Comparison of ENCODE assay signal across 1 cellular context in the genomic region with DNA sequence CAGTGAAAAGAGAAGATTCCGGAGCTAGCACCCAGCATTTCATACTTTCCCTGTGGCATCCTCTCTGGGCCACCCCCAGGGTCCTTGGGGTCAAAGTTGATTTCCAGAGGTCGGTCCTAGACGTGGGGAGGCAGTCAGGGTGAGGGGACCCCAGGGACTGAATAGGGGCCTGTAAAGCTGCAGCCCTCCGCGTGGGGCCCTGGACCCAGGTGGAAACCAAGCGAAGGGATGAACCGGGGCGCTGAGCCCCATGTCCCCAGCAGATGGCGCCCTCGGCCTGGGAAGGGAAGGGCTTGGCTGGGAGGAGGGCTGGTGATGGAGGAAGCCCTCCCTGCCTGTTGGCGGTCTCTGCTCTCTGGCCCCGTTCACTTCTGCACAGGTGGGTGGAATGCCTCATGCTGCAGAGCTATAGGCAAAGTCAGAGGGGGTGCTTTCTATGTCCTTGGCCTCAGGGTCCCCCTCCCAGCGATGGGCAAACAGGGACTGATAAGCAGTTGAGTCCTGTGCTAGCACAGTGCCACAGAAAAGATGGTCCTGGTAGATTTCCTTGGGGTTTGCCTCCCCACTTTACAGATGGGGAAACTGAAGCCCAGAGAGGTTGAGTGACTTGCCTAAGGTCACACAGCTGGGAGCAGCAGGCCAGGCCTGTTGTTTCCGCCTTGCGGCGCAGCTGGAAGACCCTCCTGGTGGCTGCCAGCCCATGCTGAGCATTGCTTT.
TF ChIP-seq lines count a peak whose summit lies in the region.

No MANE protein-coding gene starts in this region.

TF ChIP-seq in SK-N-SH treated with all-trans-retinoic acid at 6 μM for 48 hours, 23 proteins besides CTCF, POLR2A, EP300 and RAD21 (continued from another document):
- TF ChIP-seq, protein P1, sequence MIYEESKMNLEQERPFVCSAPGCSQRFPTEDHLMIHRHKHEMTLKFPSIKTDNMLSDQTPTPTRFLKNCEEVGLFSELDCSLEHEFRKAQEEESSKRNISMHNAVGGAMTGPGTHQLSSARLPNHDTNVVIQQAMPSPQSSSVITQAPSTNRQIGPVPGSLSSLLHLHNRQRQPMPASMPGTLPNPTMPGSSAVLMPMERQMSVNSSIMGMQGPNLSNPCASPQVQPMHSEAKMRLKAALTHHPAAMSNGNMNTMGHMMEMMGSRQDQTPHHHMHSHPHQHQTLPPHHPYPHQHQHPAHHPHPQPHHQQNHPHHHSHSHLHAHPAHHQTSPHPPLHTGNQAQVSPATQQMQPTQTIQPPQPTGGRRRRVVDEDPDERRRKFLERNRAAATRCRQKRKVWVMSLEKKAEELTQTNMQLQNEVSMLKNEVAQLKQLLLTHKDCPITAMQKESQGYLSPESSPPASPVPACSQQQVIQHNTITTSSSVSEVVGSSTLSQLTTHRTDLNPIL (CRISPR knock-in tag; IDR thresholded peaks at IDR 0.05; ENCODE audit: low read depth): no peak
- no peak for TF ChIP-seq PPARA (CRISPR knock-in tag; IDR thresholded peaks at IDR 0.05; ENCODE audit: borderline replicate concordance)
- TF ChIP-seq ZNF70 (CRISPR knock-in tag; IDR thresholded peaks at IDR 0.05): no peak
- TF ChIP-seq ZFP30 (CRISPR knock-in tag; IDR thresholded peaks at IDR 0.05): no peak
- no peak for TF ChIP-seq ZNF565 (CRISPR knock-in tag; conservative IDR thresholded peaks at IDR 0.05; ENCODE audit: low read depth)
